In genomic region chrX:70324326-70324725, GRCh38 we compare ENCODE assay signal across 19 cellular contexts. TPM values are rescaled to one million over a fixed set of nuclear protein-coding genes. Genes with fewer than 3 reads are reported as not detected.
DNase-seq lines count a peak whose midpoint lies in the region; ATAC-seq, FAIRE-seq and TF ChIP-seq lines count a peak whose summit lies in the region.
"Had no signal": no experiment of that assay in that cellular context is flagged by ENCODE, and none has a peak within 500 bp of the region (broad histone marks: within the 10 kb centered on the region; RNA-seq: fewer than 3 reads in every experiment).

No MANE protein-coding gene starts in this region.

- H4K20me1 ChIP-seq in IMR-90 (ENCODE audit: insufficient read depth, low read length) = no peaks in the 10 kb centered on the region

- H3K14ac ChIP-seq in IMR-90 (replicated peaks; ENCODE audit: low read depth, low read length) = no peak overlapping the region

- H2BK20ac ChIP-seq in IMR-90 (ENCODE audit: low read depth, low read length) = no peak overlapping the region

- no peak overlapping the region for H3K18ac ChIP-seq in IMR-90 (ENCODE audit: low read depth, low read length)

- in situ Hi-C loops in IMR-90 (cut with MboI; ENCODE audit: low sequenced_read_pairs) = no loop called here

- H4K5ac ChIP-seq in IMR-90 (ENCODE audit: low read depth, low read length) = no peak overlapping the region

- H2BK120ac ChIP-seq in IMR-90 (ENCODE audit: low read depth, low read length) = no peak overlapping the region

- H4K91ac ChIP-seq in IMR-90 (ENCODE audit: insufficient read depth, low read depth, low read length) = no peak overlapping the region

- no peak overlapping the region for H3K27ac Mint-ChIP-seq in natural killer cell
- H3K27ac Mint-ChIP-seq: CD4-positive, alpha-beta T cell had no signal

- peaks cover 3 to 6% of the 10 kb centered on the region in 2 experiments; a peak in 2 of 4 replicates for H3K79me1 ChIP-seq in IMR-90 (ENCODE audit: low read depth in 1 of 2, low read length in 2 of 2)

- H3K23ac ChIP-seq in IMR-90 (ENCODE audit: low read depth, low read length) = no peak overlapping the region

- H3K27me3 Mint-ChIP-seq in natural killer cell (ENCODE audit: low read depth in 2 of 2) = peaks cover 0 to 13% of the 10 kb centered on the region in 2 donors
- H3K27me3 Mint-ChIP-seq: CD4-positive, alpha-beta T cell had no signal

- no peaks in the 10 kb centered on the region for H3K9me3 Mint-ChIP-seq in natural killer cell
- H3K9me3 Mint-ChIP-seq: CD4-positive, alpha-beta T cell had no signal

- no peak for TF ChIP-seq RAD21 in IMR-90 (IDR thresholded peaks at IDR 0.05; ENCODE audit: low read length)

- no peaks in the 10 kb centered on the region for H3K4me1 ChIP-seq in IMR-90 (ENCODE audit: control insufficient read depth, insufficient read depth, low read length)
- H3K4me1 ChIP-seq: HAP-1 had no signal

- H2AK5ac ChIP-seq in IMR-90 (ENCODE audit: low read depth, low read length) = no peak overlapping the region

- intact Hi-C loops in IMR-90 (cut with micrococcal nuclease) (no loop called here), natural killer cell (cut with micrococcal nuclease) (no loop called here)

- no peak overlapping the region for H3K4ac ChIP-seq in IMR-90 (ENCODE audit: low read depth, low read length)

- H3K9ac ChIP-seq in IMR-90 (ENCODE audit: low read depth, low read length) = no peak overlapping the region
- H3K9ac ChIP-seq: GM23248, KMS-11 had no signal

- H3K9me3 ChIP-seq in IMR-90 (ENCODE audit: control insufficient read depth, insufficient read depth, low read length) = no peaks in the 10 kb centered on the region
- H3K9me3 ChIP-seq: HAP-1 had no signal

- no peak overlapping the region for H2BK5ac ChIP-seq in IMR-90 (ENCODE audit: low read depth, low read length, poor library complexity, severe bottlenecking)

- no peaks in the 10 kb centered on the region for H3K36me3 ChIP-seq in IMR-90 (ENCODE audit: control insufficient read depth, insufficient read depth, low read length)

- POLR2A ChIA-PET in IMR-90 (lab: Charles Lee; ENCODE audit: unreplicated experiment) = no interaction called here

- ATAC-seq in IMR-90 (ENCODE audit: low read depth) (no peak), natural killer cell (no peak)

- no peaks in the 10 kb centered on the region for H3K4me1 Mint-ChIP-seq in natural killer cell

- H2AK9ac ChIP-seq in IMR-90 (replicated peaks; ENCODE audit: low read depth, low read length, poor library complexity) = no peak overlapping the region

- WGBS in IMR-90 (ENCODE audit: extremely low coverage in 2 of 2, insufficient read length in 1 of 2), 2 experiments = no CpG with 5 or more reads among the region's 2 CpGs

- no peak overlapping the region for H2AFZ ChIP-seq in IMR-90 (replicated peaks; ENCODE audit: low read length, poor library complexity)
- H2AFZ ChIP-seq: GM23248 had no signal

- CTCF ChIA-PET in IMR-90 (lab: Yijun Ruan, JAX) = no interaction called here

- H3K4me3 Mint-ChIP-seq in natural killer cell = no peak overlapping the region
- H3K4me3 Mint-ChIP-seq: CD4-positive, alpha-beta T cell had no signal

- peak; percentile 3 for DNase-seq in ELR (ENCODE audit: low read depth)
- peak; percentile 44 for DNase-seq in IMR-90
- peak; percentile 33 for DNase-seq in renal cortical epithelial cell (ENCODE audit: low read depth)
- DNase-seq in natural killer cell = no peak
- no peak for DNase-seq in DMS79 (lab: John Stamatoyannopoulos, UW)
- DNase-seq in dermis blood vessel endothelial cell = no peak
- DNase-seq: AML-193; CD4-positive, alpha-beta T cell; DMS153; DMS79 treated with DMSO at 0.1 percent for 48 hours; GDM1; GM23248 had no signal

- TF ChIP-seq POLR2A in IMR-90 (IDR thresholded peaks at IDR 0.05; ENCODE audit: low read depth, low read length) = no peak

- no peak overlapping the region for H3K56ac ChIP-seq in IMR-90 (ENCODE audit: extremely low read depth, insufficient read depth, low read length)

- no peaks in the 10 kb centered on the region for H3K9me1 ChIP-seq in IMR-90 (ENCODE audit: insufficient read depth, low read length)

- FAIRE-seq in colon (lab: Jason Lieb, UNC) = peak; percentile 38

- H3K27ac ChIP-seq in IMR-90 (ENCODE audit: insufficient read depth, low read length) = no peak overlapping the region
- H3K27ac ChIP-seq: C4-2B, GM23248, KMS-11 had no signal

- dilution Hi-C loops in IMR-90 (cut with HindIII; ENCODE audit: low sequenced_read_pairs, unreplicated experiment) = no loop called here

- no peak overlapping the region for H2BK15ac ChIP-seq in IMR-90 (ENCODE audit: low read depth, low read length)

- H3K4me3 ChIP-seq in IMR-90 (ENCODE audit: insufficient read depth, low read depth, low read length) = no peak overlapping the region
- H3K4me3 ChIP-seq: GM23248, HAP-1 had no signal

- H3K4me2 ChIP-seq in IMR-90 (ENCODE audit: low read depth, low read length) = no peak overlapping the region
- H3K4me2 ChIP-seq: KMS-11 had no signal

- H4K8ac ChIP-seq in IMR-90 (ENCODE audit: low read depth in 2 of 2, low read length in 2 of 2) = no peak overlapping the region

- H3K27me3 ChIP-seq in IMR-90 (ENCODE audit: control insufficient read depth, insufficient read depth, low read length) = no peaks in the 10 kb centered on the region; the same call in 1 of the 2 replicates

- no peaks in the 10 kb centered on the region for H3K36me3 Mint-ChIP-seq in natural killer cell

- no peak for TF ChIP-seq CTCF in IMR-90 (conservative IDR thresholded peaks at IDR 0.05; ENCODE audit: low read depth, low read length)
- no peak for TF ChIP-seq CTCF in natural killer cell (IDR thresholded peaks at IDR 0.05)

- BruUV-seq in IMR-90 (replicated peaks; lab: Mats Ljungman, UMichigan) = no TSS peak

TF ChIP-seq in IMR-90, 13 proteins besides CTCF, POLR2A, EP300 and RAD21:
- TF ChIP-seq SMC3 (IDR thresholded peaks at IDR 0.05; ENCODE audit: low read depth, low read length) (no peak), MXI1 (IDR thresholded peaks at IDR 0.05; ENCODE audit: borderline replicate concordance, low read depth, low read length) (no peak), RFX5 (IDR thresholded peaks at IDR 0.05; ENCODE audit: low read depth, low read length) (no peak), MAFK (IDR thresholded peaks at IDR 0.05; ENCODE audit: low read depth, low read length) (no peak)

RNA-seq across cellular contexts. Expression of gene KIF4A, which starts 34.4 kb away (rescaled TPM):
- total RNA-seq in IMR-90 (2012; rRNA removed) (19.0 and 24.4 TPM in 2 replicates), renal cortical epithelial cell (0.80 and 6.6 TPM in 2 replicates), natural killer cell (1 to 10 TPM in 1 of 3 donors, under 1 TPM in 2; 0.53 to 1.3 (median 0.79) TPM), dermis blood vessel endothelial cell (7.7 and 29.6 TPM in 2 replicates)
- polyA plus RNA-seq in IMR-90 (2012; rRNA removed) = 9.4 and 10.0 TPM in 2 replicates
- polyA plus RNA-seq in IMR-90 (2012; cell fraction: cytosol; rRNA removed) = 1.6 and 3.9 TPM in 2 replicates
- polyA plus RNA-seq in IMR-90 (2012; cell fraction: nucleus; rRNA removed; ENCODE audit: low replicate concordance) = 1.1 and 4.2 TPM in 2 replicates

RNA-seq across cellular contexts. Expression of gene PDZD11, which starts 34.6 kb away (rescaled TPM):
- total RNA-seq in IMR-90 (2012; rRNA removed) (66.4 and 84.1 TPM in 2 replicates), renal cortical epithelial cell (38.9 and 58.7 TPM in 2 replicates), natural killer cell (10 to 100 TPM; 16.7 to 22.3 (median 17.0) TPM), dermis blood vessel endothelial cell (35.3 and 43.2 TPM in 2 replicates)
- polyA plus RNA-seq in IMR-90 (2012; rRNA removed) = 100 and 105 TPM in 2 replicates
- 38.7 and 52.6 TPM in 2 replicates for polyA plus RNA-seq in IMR-90 (2012; cell fraction: cytosol; rRNA removed)
- 20.3 and 83.3 TPM in 2 replicates for polyA plus RNA-seq in IMR-90 (2012; cell fraction: nucleus; rRNA removed; ENCODE audit: low replicate concordance)

RNA-seq across cellular contexts. Expression of gene RAB41, which starts 42.4 kb away (rescaled TPM):
- total RNA-seq in IMR-90 (2012; rRNA removed) (not detected in 2 replicates), renal cortical epithelial cell (not detected in 2 replicates), natural killer cell (not detected), dermis blood vessel endothelial cell (not detected in 2 replicates)
- not detected in 2 replicates for polyA plus RNA-seq in IMR-90 (2012; rRNA removed)
- not detected in 2 replicates for polyA plus RNA-seq in IMR-90 (2012; cell fraction: cytosol; rRNA removed)
- polyA plus RNA-seq in IMR-90 (2012; cell fraction: nucleus; rRNA removed; ENCODE audit: low replicate concordance) = not detected in 2 replicates
- total RNA-seq: CD4-positive, alpha-beta T cell; GM23248; H4; HT-29 had no signal
- polyA plus RNA-seq: BJ, GM23248 had no signal

RNA-seq across cellular contexts. Expression of gene ARR3, which starts 56.2 kb away (rescaled TPM):
- not detected in 2 replicates for total RNA-seq in IMR-90 (2012; rRNA removed)
- polyA plus RNA-seq in IMR-90 (2012; rRNA removed) = not detected in 2 replicates
- polyA plus RNA-seq in IMR-90 (2012; cell fraction: cytosol; rRNA removed) = not detected in 2 replicates
- not detected in 2 replicates for polyA plus RNA-seq in IMR-90 (2012; cell fraction: nucleus; rRNA removed; ENCODE audit: low replicate concordance)
- total RNA-seq in renal cortical epithelial cell = not detected in 2 replicates
- total RNA-seq in natural killer cell = not detected
- total RNA-seq in dermis blood vessel endothelial cell = not detected in 2 replicates
- total RNA-seq: CD4-positive, alpha-beta T cell; GM23248; H4; HT-29 had no signal
- polyA plus RNA-seq: BJ, GM23248 had no signal

Comparison
In these comparisons a context has a peak if more than half of its experiments do, and no peak if none do; other contexts are left out.
1. DNase-seq: peak in ELR (single experiment), IMR-90 (single experiment) and renal cortical epithelial cell (single experiment); none in natural killer cell (single experiment), DMS79 (single experiment) and dermis blood vessel endothelial cell (single experiment).